ENCODE assay signal across 8 cellular contexts in the genomic region with DNA sequence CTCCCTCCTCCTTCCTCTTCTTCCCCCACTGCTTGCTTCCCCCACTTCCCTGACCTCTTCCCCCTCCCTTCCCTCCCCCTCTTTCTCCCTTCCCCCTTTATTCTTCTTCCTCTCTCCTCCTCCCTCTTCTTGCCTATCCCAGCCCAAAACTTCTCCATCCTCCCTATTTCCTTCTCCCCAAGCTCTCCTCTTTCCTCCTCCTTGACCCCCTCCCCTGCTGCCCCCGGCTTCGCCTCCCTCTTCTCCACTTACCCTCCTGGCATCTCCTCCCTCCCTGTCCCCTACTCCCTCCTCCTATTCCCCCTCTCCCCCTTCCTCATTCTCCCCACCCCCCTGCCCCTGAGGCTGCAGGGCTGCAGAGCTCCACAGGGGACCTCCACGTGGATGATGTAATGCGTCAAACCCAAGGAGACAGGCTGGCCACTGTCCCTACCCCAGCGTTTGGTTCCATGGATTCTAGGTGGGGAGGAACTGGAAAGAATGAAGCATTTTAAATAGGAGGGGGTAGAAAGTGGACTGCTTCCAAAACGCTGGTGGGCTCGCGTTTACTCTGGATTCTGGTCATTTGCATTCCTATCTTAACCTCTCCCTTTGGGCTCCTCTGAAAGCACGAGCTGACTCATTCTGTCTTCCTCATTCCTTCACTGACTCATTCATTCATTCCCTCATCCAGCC. TPM values are rescaled to one million over a fixed set of nuclear protein-coding genes. Genes with fewer than 3 reads are reported as not detected.
DNase-seq lines count a peak whose midpoint lies in the region; ATAC-seq, FAIRE-seq and TF ChIP-seq lines count a peak whose summit lies in the region.

No MANE protein-coding gene starts in this region.

- H3K4me1 Mint-ChIP-seq in Calu3 (ENCODE audit: low read depth, unreplicated experiment) (peaks cover 58% of the 10 kb centered on the region), IgD-negative memory B cell (peaks cover 42 to 54% (median 48%) of the 10 kb centered on the region in 3 donors), astrocyte (ENCODE audit: low read depth, unreplicated experiment) (peaks cover 39% of the 10 kb centered on the region), immature natural killer cell (peaks cover 20% of the 10 kb centered on the region in 2 donors)

- TF ChIP-seq CTCF in Calu3 (IDR thresholded peaks at IDR 0.05; ENCODE audit: unreplicated experiment) (no peak), astrocyte (IDR thresholded peaks at IDR 0.05; ENCODE audit: insufficient read depth, low read depth, low read length) (no peak)

- H3K4me3 Mint-ChIP-seq in Calu3 (ENCODE audit: low read depth, unreplicated experiment) (peak overlapping the region; percentile 98), IgD-negative memory B cell (peak overlapping the region; percentile 56 to 97 (median 74)), astrocyte (ENCODE audit: unreplicated experiment) (peak overlapping the region; percentile 69), immature natural killer cell (peak overlapping the region in 4 of 5 donors; percentile 27 to 64 (median 48))

- no peak for ATAC-seq in HG03521 (IDR thresholded peaks at IDR 0.05; ENCODE audit: unreplicated experiment)

- H2AFZ ChIP-seq in astrocyte (ENCODE audit: low read depth, low read length) = no peak overlapping the region

- peaks cover 32% of the 10 kb centered on the region for H3K4me1 ChIP-seq in astrocyte (ENCODE audit: insufficient read depth, low read length)

- no peaks in the 10 kb centered on the region for H3K9me3 ChIP-seq in astrocyte (ENCODE audit: insufficient read depth, low read depth, low read length)

- FAIRE-seq in astrocyte (lab: Jason Lieb, UNC) = peak; percentile 80

- H3K36me3 Mint-ChIP-seq in Calu3 (ENCODE audit: insufficient read depth, unreplicated experiment) (peaks cover 58% of the 10 kb centered on the region), IgD-negative memory B cell (peaks cover 5% of the 10 kb centered on the region), astrocyte (ENCODE audit: low read depth, unreplicated experiment) (peaks cover 9% of the 10 kb centered on the region), immature natural killer cell (peaks cover 0 to 3% (median 0%) of the 10 kb centered on the region in 3 donors)

- H3K4me2 ChIP-seq in astrocyte (ENCODE audit: low read length) = peak overlapping the region; percentile 81

- DNase-seq in Calu3 = peak; percentile 83
- peak; percentile 99 for DNase-seq in astrocyte (ENCODE audit: low read depth)
- DNase-seq in immature natural killer cell = no peak
- peak; percentile 13 for DNase-seq in superior temporal gyrus (ENCODE audit: extremely low spot score)
- no peak for DNase-seq in NCI-H345 treated with DMSO at 0.1 percent for 48 hours (lab: John Stamatoyannopoulos, UW; ENCODE audit: unreplicated experiment)
- DNase-seq in NCI-H774 (lab: John Stamatoyannopoulos, UW) = no peak

- intact Hi-C loops in Calu3 (cut with micrococcal nuclease; ENCODE audit: unreplicated experiment) = loop anchor here (1.0 to 2.0 kb wide), 2 partner anchors 42 to 49 kb away; no protein-coding TSS in a partner anchor

- peaks cover 41% of the 10 kb centered on the region for H4K20me1 ChIP-seq in astrocyte (ENCODE audit: insufficient read depth, low read length)

- BruUV-seq in Calu3 (replicated peaks; lab: Mats Ljungman, UMichigan) = no TSS peak

- CTCF ChIA-PET in Calu3 (lab: Charles Lee) = interaction anchor here (0.6 to 2.7 kb wide), 15 partner anchors 17 to 1443 kb away, joined by 3 to 15 read pairs (median 5); no protein-coding TSS in a partner anchor

- H3K4me3 ChIP-seq in astrocyte (ENCODE audit: insufficient read depth, low read depth, low read length) = no peak overlapping the region

- H3K36me3 ChIP-seq in astrocyte (ENCODE audit: insufficient read depth, low read length) = peaks cover 6% of the 10 kb centered on the region

- peak overlapping the region; percentile 60 for H3K27ac ChIP-seq in astrocyte (ENCODE audit: low read depth, low read length)

- no peaks in the 10 kb centered on the region for H3K27me3 ChIP-seq in astrocyte (ENCODE audit: insufficient read depth, low read length)

- peak overlapping the region; percentile 59 for H3K9ac ChIP-seq in astrocyte (ENCODE audit: low read length)

- peaks cover 42% of the 10 kb centered on the region for H3K79me2 ChIP-seq in astrocyte (ENCODE audit: insufficient read depth, low read length)

- H3K9me3 Mint-ChIP-seq in Calu3 (ENCODE audit: low read depth, unreplicated experiment) (no peaks in the 10 kb centered on the region), IgD-negative memory B cell (no peaks in the 10 kb centered on the region), astrocyte (ENCODE audit: unreplicated experiment) (no peaks in the 10 kb centered on the region), immature natural killer cell (no peaks in the 10 kb centered on the region)

- H3K27me3 Mint-ChIP-seq in Calu3 (ENCODE audit: unreplicated experiment) = no peaks in the 10 kb centered on the region
- no peaks in the 10 kb centered on the region for H3K27me3 Mint-ChIP-seq in IgD-negative memory B cell
- no peaks in the 10 kb centered on the region for H3K27me3 Mint-ChIP-seq in astrocyte (ENCODE audit: low read depth, unreplicated experiment)
- H3K27me3 Mint-ChIP-seq in immature natural killer cell (ENCODE audit: low read depth in 3 of 3) = peaks cover 0 to 12% (median 5%) of the 10 kb centered on the region in 3 donors

- H3K27ac Mint-ChIP-seq in Calu3 (ENCODE audit: unreplicated experiment) = peak overlapping the region; percentile 98
- peak overlapping the region in 2 of 3 donors; percentile 78 to 94 for H3K27ac Mint-ChIP-seq in IgD-negative memory B cell
- peak overlapping the region; percentile 95 for H3K27ac Mint-ChIP-seq in astrocyte (ENCODE audit: unreplicated experiment)
- peak overlapping the region in 3 of 6 donors; percentile 32 to 64 (median 44) for H3K27ac Mint-ChIP-seq in immature natural killer cell

RNA-seq across cellular contexts. Expression of gene COTL1, which starts 0.7 kb away (rescaled TPM):
- total RNA-seq in Calu3 (2022) (312 and 343 TPM in 2 replicates), astrocyte (300 and 359 TPM in 2 replicates)
- polyA plus RNA-seq in IgD-negative memory B cell (725 TPM), immature natural killer cell (100 to 1,000 TPM; 193 to 268 (median 235) TPM)

RNA-seq across cellular contexts. Expression of gene KLHL36, which starts 29.7 kb away (rescaled TPM):
- 90.4 and 93.6 TPM in 2 replicates for total RNA-seq in Calu3 (2022)
- polyA plus RNA-seq in IgD-negative memory B cell = 34.1 TPM
- total RNA-seq in astrocyte = 46.3 and 49.0 TPM in 2 replicates
- polyA plus RNA-seq in immature natural killer cell = 10 to 100 TPM; 18.0 to 28.0 (median 20.7) TPM

Comparison
In these comparisons a context has a peak if more than half of its experiments do, and no peak if none do; other contexts are left out.
1. DNase-seq: peak in Calu3 (single experiment), astrocyte (single experiment) and superior temporal gyrus (single experiment); none in immature natural killer cell (0 of 3), NCI-H345 treated with DMSO at 0.1 percent for 48 hours (single experiment) and NCI-H774 (single experiment).
2. H3K4me3 Mint-ChIP-seq: peak in every context shown above with its lines; median percentile 98 in Calu3; 74 in IgD-negative memory B cell; 69 in astrocyte; 48 in immature natural killer cell.